Comparison of ENCODE assay signal across 1 cellular context in the genomic region with DNA sequence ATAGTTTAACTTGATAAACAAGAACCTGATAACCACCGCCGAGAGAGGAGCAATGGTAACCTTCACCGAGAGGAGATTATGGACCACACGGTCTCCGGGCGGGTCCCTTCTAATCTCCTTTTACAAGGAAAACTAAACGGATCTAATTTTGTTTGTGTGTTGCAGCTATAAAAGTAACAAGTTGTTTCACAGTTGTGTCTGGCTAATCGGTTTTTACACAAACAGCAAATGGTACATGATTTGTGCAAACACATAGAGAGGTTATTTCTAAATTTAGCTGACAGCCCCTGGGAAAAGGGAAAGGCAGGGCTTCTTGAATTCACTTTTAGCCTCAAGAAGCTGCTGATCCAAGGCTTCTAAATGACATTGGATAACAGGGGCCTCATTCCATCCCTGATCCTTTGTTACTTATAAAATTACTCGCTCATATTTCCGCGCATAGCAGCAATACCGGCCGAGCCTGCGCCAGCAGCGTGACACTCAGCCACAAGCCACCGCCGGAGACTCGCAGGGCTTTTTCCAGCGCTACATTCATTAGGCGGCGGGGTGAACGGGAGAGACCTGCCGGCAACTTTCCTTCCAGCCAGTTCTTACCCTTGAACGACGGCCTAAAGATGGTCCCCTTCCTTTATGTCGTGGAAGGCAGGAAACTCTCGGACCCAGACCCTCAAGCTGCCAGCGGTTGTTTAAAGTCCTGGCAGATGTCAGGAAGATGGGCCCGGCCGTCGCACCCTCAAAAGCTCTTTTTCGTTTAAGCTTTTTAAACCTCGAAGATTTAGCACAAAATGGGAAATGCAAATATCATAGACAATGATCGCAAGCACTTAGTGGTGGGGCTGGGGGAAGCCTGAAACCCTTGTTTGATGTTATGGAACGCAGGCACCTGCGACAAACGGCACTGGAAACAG.
A peak's percentile ranks its signal among the peaks of the same experiment; 100 is the strongest.
TF ChIP-seq lines count a peak whose summit lies in the region.

No MANE protein-coding gene starts in this region.

TF ChIP-seq in K562, 482 proteins besides CTCF, POLR2A, EP300 and RAD21 (continued from another document):
- TF ChIP-seq MCM7 (IDR thresholded peaks at IDR 0.05) (no peak), NRF1 (conservative IDR thresholded peaks at IDR 0.05 in 1 of 2, IDR thresholded peaks at IDR 0.05 in 1 of 2) (0 out of 4 replicates have a peak, but pooled peaks of 1 of the 2 experiments have one; percentile 17), NR4A1 (CRISPR knock-in tag; IDR thresholded peaks at IDR 0.05) (no peak), NR4A1 (tag; IDR thresholded peaks at IDR 0.05) (no peak), KDM4B (IDR thresholded peaks at IDR 0.05; ENCODE audit: borderline replicate concordance in 2 of 2, low read depth in 1 of 2) (no peak), GABPB2 (CRISPR knock-in tag; conservative IDR thresholded peaks at IDR 0.05) (no peak), CBX2 (IDR thresholded peaks at IDR 0.05; ENCODE audit: insufficient read depth, low read length, poor library complexity, severe bottlenecking) (peak; percentile 89), NFXL1 (CRISPR knock-in tag; IDR thresholded peaks at IDR 0.05) (no peak), TEAD4 (IDR thresholded peaks at IDR 0.05; ENCODE audit: low read length) (no peak), TEAD4 (CRISPR knock-in tag; IDR thresholded peaks at IDR 0.05; ENCODE audit: borderline replicate concordance) (no peak), BMI1 (IDR thresholded peaks at IDR 0.05; ENCODE audit: low read length) (peak; percentile 12; the same call in 1 of the 2 replicates), FUS (optimal IDR thresholded peaks at IDR 0.05; ENCODE audit: low read depth, low read length) (no peak)
- TF ChIP-seq, protein P1, sequence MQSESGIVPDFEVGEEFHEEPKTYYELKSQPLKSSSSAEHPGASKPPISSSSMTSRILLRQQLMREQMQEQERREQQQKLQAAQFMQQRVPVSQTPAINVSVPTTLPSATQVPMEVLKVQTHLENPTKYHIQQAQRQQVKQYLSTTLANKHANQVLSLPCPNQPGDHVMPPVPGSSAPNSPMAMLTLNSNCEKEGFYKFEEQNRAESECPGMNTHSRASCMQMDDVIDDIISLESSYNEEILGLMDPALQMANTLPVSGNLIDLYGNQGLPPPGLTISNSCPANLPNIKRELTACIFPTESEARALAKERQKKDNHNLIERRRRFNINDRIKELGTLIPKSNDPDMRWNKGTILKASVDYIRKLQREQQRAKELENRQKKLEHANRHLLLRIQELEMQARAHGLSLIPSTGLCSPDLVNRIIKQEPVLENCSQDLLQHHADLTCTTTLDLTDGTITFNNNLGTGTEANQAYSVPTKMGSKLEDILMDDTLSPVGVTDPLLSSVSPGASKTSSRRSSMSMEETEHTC (IDR thresholded peaks at IDR 0.05), result no peak
- TF ChIP-seq, protein P2, sequence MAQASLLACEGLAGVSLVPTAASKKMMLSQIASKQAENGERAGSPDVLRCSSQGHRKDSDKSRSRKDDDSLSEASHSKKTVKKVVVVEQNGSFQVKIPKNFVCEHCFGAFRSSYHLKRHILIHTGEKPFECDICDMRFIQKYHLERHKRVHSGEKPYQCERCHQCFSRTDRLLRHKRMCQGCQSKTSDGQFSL (CRISPR knock-in tag; IDR thresholded peaks at IDR 0.05), result no peak
- TF ChIP-seq, protein P2 (tag; IDR thresholded peaks at IDR 0.05), result no peak
- TF ChIP-seq, protein P3, sequence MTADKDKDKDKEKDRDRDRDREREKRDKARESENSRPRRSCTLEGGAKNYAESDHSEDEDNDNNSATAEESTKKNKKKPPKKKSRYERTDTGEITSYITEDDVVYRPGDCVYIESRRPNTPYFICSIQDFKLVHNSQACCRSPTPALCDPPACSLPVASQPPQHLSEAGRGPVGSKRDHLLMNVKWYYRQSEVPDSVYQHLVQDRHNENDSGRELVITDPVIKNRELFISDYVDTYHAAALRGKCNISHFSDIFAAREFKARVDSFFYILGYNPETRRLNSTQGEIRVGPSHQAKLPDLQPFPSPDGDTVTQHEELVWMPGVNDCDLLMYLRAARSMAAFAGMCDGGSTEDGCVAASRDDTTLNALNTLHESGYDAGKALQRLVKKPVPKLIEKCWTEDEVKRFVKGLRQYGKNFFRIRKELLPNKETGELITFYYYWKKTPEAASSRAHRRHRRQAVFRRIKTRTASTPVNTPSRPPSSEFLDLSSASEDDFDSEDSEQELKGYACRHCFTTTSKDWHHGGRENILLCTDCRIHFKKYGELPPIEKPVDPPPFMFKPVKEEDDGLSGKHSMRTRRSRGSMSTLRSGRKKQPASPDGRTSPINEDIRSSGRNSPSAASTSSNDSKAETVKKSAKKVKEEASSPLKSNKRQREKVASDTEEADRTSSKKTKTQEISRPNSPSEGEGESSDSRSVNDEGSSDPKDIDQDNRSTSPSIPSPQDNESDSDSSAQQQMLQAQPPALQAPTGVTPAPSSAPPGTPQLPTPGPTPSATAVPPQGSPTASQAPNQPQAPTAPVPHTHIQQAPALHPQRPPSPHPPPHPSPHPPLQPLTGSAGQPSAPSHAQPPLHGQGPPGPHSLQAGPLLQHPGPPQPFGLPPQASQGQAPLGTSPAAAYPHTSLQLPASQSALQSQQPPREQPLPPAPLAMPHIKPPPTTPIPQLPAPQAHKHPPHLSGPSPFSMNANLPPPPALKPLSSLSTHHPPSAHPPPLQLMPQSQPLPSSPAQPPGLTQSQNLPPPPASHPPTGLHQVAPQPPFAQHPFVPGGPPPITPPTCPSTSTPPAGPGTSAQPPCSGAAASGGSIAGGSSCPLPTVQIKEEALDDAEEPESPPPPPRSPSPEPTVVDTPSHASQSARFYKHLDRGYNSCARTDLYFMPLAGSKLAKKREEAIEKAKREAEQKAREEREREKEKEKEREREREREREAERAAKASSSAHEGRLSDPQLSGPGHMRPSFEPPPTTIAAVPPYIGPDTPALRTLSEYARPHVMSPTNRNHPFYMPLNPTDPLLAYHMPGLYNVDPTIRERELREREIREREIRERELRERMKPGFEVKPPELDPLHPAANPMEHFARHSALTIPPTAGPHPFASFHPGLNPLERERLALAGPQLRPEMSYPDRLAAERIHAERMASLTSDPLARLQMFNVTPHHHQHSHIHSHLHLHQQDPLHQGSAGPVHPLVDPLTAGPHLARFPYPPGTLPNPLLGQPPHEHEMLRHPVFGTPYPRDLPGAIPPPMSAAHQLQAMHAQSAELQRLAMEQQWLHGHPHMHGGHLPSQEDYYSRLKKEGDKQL (CRISPR knock-in tag; IDR thresholded peaks at IDR 0.05; ENCODE audit: borderline replicate concordance), result no peak
- TF ChIP-seq, protein P4, sequence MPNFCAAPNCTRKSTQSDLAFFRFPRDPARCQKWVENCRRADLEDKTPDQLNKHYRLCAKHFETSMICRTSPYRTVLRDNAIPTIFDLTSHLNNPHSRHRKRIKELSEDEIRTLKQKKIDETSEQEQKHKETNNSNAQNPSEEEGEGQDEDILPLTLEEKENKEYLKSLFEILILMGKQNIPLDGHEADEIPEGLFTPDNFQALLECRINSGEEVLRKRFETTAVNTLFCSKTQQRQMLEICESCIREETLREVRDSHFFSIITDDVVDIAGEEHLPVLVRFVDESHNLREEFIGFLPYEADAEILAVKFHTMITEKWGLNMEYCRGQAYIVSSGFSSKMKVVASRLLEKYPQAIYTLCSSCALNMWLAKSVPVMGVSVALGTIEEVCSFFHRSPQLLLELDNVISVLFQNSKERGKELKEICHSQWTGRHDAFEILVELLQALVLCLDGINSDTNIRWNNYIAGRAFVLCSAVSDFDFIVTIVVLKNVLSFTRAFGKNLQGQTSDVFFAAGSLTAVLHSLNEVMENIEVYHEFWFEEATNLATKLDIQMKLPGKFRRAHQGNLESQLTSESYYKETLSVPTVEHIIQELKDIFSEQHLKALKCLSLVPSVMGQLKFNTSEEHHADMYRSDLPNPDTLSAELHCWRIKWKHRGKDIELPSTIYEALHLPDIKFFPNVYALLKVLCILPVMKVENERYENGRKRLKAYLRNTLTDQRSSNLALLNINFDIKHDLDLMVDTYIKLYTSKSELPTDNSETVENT (CRISPR knock-in tag; IDR thresholded peaks at IDR 0.05), result no peak
- TF ChIP-seq, protein P5, sequence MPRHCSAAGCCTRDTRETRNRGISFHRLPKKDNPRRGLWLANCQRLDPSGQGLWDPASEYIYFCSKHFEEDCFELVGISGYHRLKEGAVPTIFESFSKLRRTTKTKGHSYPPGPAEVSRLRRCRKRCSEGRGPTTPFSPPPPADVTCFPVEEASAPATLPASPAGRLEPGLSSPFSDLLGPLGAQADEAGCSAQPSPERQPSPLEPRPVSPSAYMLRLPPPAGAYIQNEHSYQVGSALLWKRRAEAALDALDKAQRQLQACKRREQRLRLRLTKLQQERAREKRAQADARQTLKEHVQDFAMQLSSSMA (CRISPR knock-in tag; IDR thresholded peaks at IDR 0.05), result no peak
